13 cellular contexts compared by ENCODE assay signal in the genomic region with DNA sequence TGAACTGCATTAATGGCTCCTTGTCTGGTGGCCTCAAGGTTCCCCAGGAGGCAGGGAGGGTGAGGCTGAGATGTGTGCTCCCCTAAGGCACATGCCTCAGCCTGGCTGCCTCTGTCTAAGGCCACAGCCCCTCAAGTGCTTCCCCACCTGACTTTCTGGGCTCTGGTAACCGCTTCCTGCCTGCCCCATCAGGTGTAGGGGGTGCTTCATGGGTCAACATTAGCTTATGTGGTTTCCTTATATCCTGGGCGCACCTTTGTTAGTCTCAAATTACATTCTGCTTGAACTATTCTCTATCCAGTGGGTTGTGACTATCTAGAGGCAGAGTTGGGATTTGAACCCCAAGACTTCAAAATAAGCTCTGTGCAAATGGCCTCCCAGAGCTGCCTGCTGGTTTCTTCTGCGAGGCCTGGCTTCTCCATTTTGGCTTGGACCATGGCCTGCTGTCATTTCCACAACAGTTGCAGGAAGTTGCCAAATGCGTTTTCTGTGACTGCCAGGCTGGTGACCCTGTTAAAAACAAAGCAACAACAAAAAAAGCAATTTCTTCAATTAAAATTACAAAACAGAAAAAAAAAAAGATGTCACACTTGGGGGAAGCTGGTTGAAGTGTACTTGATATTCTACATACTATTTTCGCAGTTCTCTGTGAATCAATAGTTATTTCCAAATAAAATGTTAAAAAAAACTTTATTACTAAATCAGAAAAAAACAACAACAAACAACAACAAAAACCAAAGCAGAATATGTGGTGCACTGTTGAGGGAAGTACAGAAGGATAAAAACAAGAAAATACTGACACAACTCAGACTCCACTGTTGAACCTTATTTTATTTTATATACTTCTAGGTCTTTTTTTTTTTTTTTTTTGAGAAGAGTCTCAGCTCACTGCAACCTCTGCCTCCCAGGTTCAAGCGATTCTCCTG. TPM values are rescaled to one million over a fixed set of nuclear protein-coding genes. Genes with fewer than 3 reads are reported as not detected.
DNase-seq lines count a peak whose midpoint lies in the region; ATAC-seq and TF ChIP-seq lines count a peak whose summit lies in the region.
"Had no signal": no experiment of that assay in that cellular context is flagged by ENCODE, and none has a peak within 500 bp of the region (broad histone marks: within the 10 kb centered on the region; RNA-seq: fewer than 3 reads in every experiment).

No MANE protein-coding gene starts in this region.

- H3K27ac ChIP-seq in right atrium auricular region (no peak overlapping the region), RWPE2 (ENCODE audit: poor library complexity, severe bottlenecking) (no peak overlapping the region), upper lobe of right lung (peak overlapping the region; percentile 30)
- H3K27ac ChIP-seq: VCaP had no signal

- ATAC-seq in Right ventricle myocardium superior (ENCODE audit: poor library complexity) (no peak), RWPE2 (ENCODE audit: low read depth) (peak; percentile 24; the same call in 2 of the 3 replicates), left lobe of liver (peak; percentile 65), upper lobe of right lung (peak; percentile 77), HG02571 (IDR thresholded peaks at IDR 0.05; ENCODE audit: unreplicated experiment) (no peak), HG02642 (IDR thresholded peaks at IDR 0.05; ENCODE audit: poor library complexity, unreplicated experiment) (no peak)

- H3K4me3 ChIP-seq in right atrium auricular region (no peak overlapping the region), RWPE2 (ENCODE audit: severe bottlenecking) (no peak overlapping the region), upper lobe of right lung (no peak overlapping the region)

- DNase-seq in Right ventricle myocardium superior (peak; percentile 48), right atrium auricular region (ENCODE audit: low spot score) (no peak), RWPE2 (ENCODE audit: low spot score) (no peak), left lobe of liver (ENCODE audit: low spot score) (no peak), upper lobe of right lung (no peak), NCI-H1694 (lab: John Stamatoyannopoulos, UW) (no peak)
- DNase-seq: cerebellar nuclear complex; NCI-H2081 treated with DMSO at 0.1 percent for 48 hours; RPMI8226; stimulated activated CD4-positive, alpha-beta T cell treated with anti-CD3 and anti-CD28 coated beads, Interleukin-12 subunit alpha, Interleukin-12 subunit beta, amount 100 ng/mL, for 4 hours had no signal

- TF ChIP-seq CTCF in right atrium auricular region (IDR thresholded peaks at IDR 0.05) (no peak), RWPE2 (IDR thresholded peaks at IDR 0.05; ENCODE audit: poor library complexity, severe bottlenecking) (no peak), upper lobe of right lung (IDR thresholded peaks at IDR 0.05) (no peak)

- intact Hi-C loops in Right ventricle myocardium superior (cut with DNase I) (no loop called here), upper lobe of right lung (cut with DNase I) (no loop called here)

- H3K36me3 ChIP-seq in right atrium auricular region (no peaks in the 10 kb centered on the region), RWPE2 (ENCODE audit: low read depth) (no peaks in the 10 kb centered on the region; the same call in 1 of the 2 replicates), upper lobe of right lung (no peaks in the 10 kb centered on the region)

- H3K9me3 ChIP-seq in right atrium auricular region (no peaks in the 10 kb centered on the region), RWPE2 (ENCODE audit: severe bottlenecking) (no peaks in the 10 kb centered on the region), upper lobe of right lung (no peaks in the 10 kb centered on the region)

- H3K4me1 ChIP-seq in right atrium auricular region (no peaks in the 10 kb centered on the region), RWPE2 (ENCODE audit: insufficient read depth, poor library complexity, severe bottlenecking) (no peaks in the 10 kb centered on the region), upper lobe of right lung (no peaks in the 10 kb centered on the region)

- no peaks in the 10 kb centered on the region for H3K27me3 ChIP-seq in right atrium auricular region
- H3K27me3 ChIP-seq in RWPE2 (ENCODE audit: insufficient read depth, poor library complexity, severe bottlenecking): no peaks in the 10 kb centered on the region
- no peaks in the 10 kb centered on the region for H3K27me3 ChIP-seq in upper lobe of right lung

RNA-seq across cellular contexts. Expression of gene ZNFX1, which starts 20.0 kb away (rescaled TPM):
- total RNA-seq in Right ventricle myocardium superior (19.8 TPM), right atrium auricular region (10 to 100 TPM; 20.7 to 33.6 TPM), left lobe of liver (10.0 TPM), upper lobe of right lung (54.4 TPM)

Comparison
In these comparisons a context has a peak if more than half of its experiments do, and no peak if none do; other contexts are left out.
1. ATAC-seq: peak in RWPE2 (single experiment), left lobe of liver (single experiment) and upper lobe of right lung (single experiment); none in Right ventricle myocardium superior (single experiment), HG02571 (single experiment) and HG02642 (single experiment).